17 cellular contexts compared by ENCODE assay signal in genomic region chr12:6393109-6393508, GRCh38. TPM values are rescaled to one million over a fixed set of nuclear protein-coding genes. Genes with fewer than 3 reads are reported as not detected.
"Had no signal": no experiment of that assay in that cellular context is flagged by ENCODE, and none has a peak within 500 bp of the region (broad histone marks: within the 10 kb centered on the region; RNA-seq: fewer than 3 reads in every experiment).

No MANE protein-coding gene starts in this region.

- DNase-seq: activated naive CD4-positive, alpha-beta T cell treated with anti-CD3 and anti-CD28 coated beads, Interleukin-2, amount 50 U/mL, for 16 hours; foreskin keratinocyte; immature natural killer cell; lower lobe of right lung; ovary; stimulated activated CD4-positive, alpha-beta T cell treated with anti-CD3 and anti-CD28 coated beads, Interleukin-4, amount 100 ng/mL, for 1 hour; stimulated activated naive B cell treated with anti-CD40 and anti-IgM and Interleukin-4, amounts not matched to agents 10 μg/mL and 1 μg/mL and 100 μg/mL, for 72 hours; substantia nigra; T-helper 2 cell; trophoblast cell had no signal

- H3K4me3 ChIP-seq: lower lobe of right lung, neural progenitor cell, ovary had no signal

- H3K9me3 Mint-ChIP-seq: activated T-helper 17 cell treated with anti-CD3 and anti-CD28 coated beads, Interleukin-2, amount 50 U/mL, for 72 hours; immature natural killer cell; neural progenitor cell; stimulated activated naive B cell treated with anti-CD40 and anti-IgM and Interleukin-4, amounts not matched to agents 10 μg/mL and 1 μg/mL and 100 μg/mL, for 72 hours had no signal

- H3K27me3 Mint-ChIP-seq: activated T-helper 17 cell treated with anti-CD3 and anti-CD28 coated beads, Interleukin-2, amount 50 U/mL, for 72 hours had no signal

- H3K27ac Mint-ChIP-seq: activated T-helper 17 cell treated with anti-CD3 and anti-CD28 coated beads, Interleukin-2, amount 50 U/mL, for 72 hours; immature natural killer cell; neural progenitor cell; stimulated activated naive B cell treated with anti-CD40 and anti-IgM and Interleukin-4, amounts not matched to agents 10 μg/mL and 1 μg/mL and 100 μg/mL, for 72 hours had no signal

- H3K27me3 ChIP-seq: foreskin keratinocyte, neural progenitor cell, ovary had no signal

- H3K4me1 Mint-ChIP-seq: immature natural killer cell; stimulated activated naive B cell treated with anti-CD40 and anti-IgM and Interleukin-4, amounts not matched to agents 10 μg/mL and 1 μg/mL and 100 μg/mL, for 72 hours had no signal

- H3K4me3 Mint-ChIP-seq: activated T-helper 17 cell treated with anti-CD3 and anti-CD28 coated beads, Interleukin-2, amount 50 U/mL, for 72 hours; immature natural killer cell; neural progenitor cell; stimulated activated naive B cell treated with anti-CD40 and anti-IgM and Interleukin-4, amounts not matched to agents 10 μg/mL and 1 μg/mL and 100 μg/mL, for 72 hours had no signal

- H3K36me3 Mint-ChIP-seq: neural progenitor cell; stimulated activated naive B cell treated with anti-CD40 and anti-IgM and Interleukin-4, amounts not matched to agents 10 μg/mL and 1 μg/mL and 100 μg/mL, for 72 hours had no signal

- H3K9me3 ChIP-seq: lower lobe of right lung, ovary had no signal

- H3K4me1 ChIP-seq: foreskin keratinocyte, neural progenitor cell had no signal

- H3K36me3 ChIP-seq: neural progenitor cell, ovary had no signal

- ATAC-seq: activated CD4-positive, CD25-positive, alpha-beta regulatory T cell treated with anti-CD3 and anti-CD28 coated beads, Interleukin-2, amount 50 U/mL, for 24 hours; activated T-helper 17 cell treated with anti-CD3 and anti-CD28 coated beads, Interleukin-2, amount 50 U/mL, for 72 hours; foreskin keratinocyte; stimulated activated naive B cell treated with anti-CD40 and anti-IgM and Interleukin-4, amounts not matched to agents 10 μg/mL and 1 μg/mL and 100 μg/mL, for 72 hours had no signal

- H3K9ac ChIP-seq: neural progenitor cell had no signal

- H3K27ac ChIP-seq: foreskin keratinocyte, lower lobe of right lung, neural progenitor cell, ovary had no signal

RNA-seq across cellular contexts. Expression of gene SCNN1A, which starts 17.7 kb away (rescaled TPM):
- total RNA-seq: skeletal muscle tissue had no signal

RNA-seq across cellular contexts. Expression of gene CD27, which starts 51.6 kb away (rescaled TPM):
- total RNA-seq: astrocyte, bronchial epithelial cell, foreskin keratinocyte, myocyte, skeletal muscle tissue had no signal
